14 cellular contexts compared by ENCODE assay signal in the genomic region with DNA sequence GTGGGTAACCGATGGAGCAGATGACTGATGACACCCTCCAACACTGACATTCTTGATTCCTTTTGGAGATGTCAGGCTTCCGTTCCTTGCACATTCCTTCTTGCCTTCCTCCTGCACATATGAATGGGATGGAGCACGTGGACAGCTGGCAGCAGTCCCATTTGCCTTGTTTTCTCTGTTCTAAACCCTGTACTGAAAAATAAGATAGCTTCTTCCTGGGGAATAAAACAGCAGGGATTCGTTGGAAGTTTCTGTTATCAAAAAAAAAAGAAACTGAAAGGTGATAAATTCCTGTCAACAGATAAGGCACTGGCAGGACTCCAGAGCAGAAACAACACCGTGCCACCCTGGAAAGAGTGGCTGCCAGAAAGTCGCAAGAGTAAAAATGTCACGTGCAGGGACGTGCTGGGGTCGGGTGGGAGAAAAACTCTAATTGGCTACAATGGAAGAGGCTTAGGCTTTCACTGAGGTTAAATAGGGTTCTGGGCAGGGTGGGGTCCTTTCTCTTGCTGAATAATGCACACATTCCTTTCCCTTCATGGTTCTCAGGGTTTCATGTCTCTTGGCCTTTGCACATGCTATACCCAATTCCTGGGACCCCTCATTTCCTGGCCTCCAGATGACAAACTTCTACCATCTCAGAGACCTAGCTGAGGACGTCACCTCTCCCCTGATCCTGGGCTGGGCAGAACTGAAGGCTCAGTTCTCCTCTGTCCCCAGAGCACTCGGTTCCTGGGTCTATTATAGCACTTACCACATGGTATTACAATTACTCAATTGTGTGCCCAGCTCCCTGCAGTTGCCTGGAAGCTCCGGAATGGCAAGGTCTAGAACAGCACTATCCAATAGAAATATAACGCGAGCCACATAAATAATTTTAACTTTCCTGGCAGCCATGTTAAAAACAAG. TPM values are rescaled to one million over a fixed set of nuclear protein-coding genes. Genes with fewer than 3 reads are reported as not detected.
DNase-seq lines count a peak whose midpoint lies in the region; ATAC-seq and TF ChIP-seq lines count a peak whose summit lies in the region.
"Had no signal": no experiment of that assay in that cellular context is flagged by ENCODE, and none has a peak within 500 bp of the region (broad histone marks: within the 10 kb centered on the region; RNA-seq: fewer than 3 reads in every experiment).

No MANE protein-coding gene starts in this region.

- peak overlapping the region; percentile 21 for H3K4me2 ChIP-seq in parathyroid adenoma (ENCODE audit: low read length)
- no peak overlapping the region for H3K4me2 ChIP-seq in mammary epithelial cell (ENCODE audit: insufficient read depth, low read depth, low read length)

- H3K9me3 ChIP-seq in parathyroid adenoma (ENCODE audit: control insufficient read depth, low read length) (no peaks in the 10 kb centered on the region), mammary epithelial cell (replicated peaks; ENCODE audit: insufficient read depth, low read length) (no peaks in the 10 kb centered on the region)
- H3K9me3 ChIP-seq: BLaER1 treated with 17β-estradiol and CSF1 and Interleukin-3, amounts not matched to agents 10 nM and 100 nM had no signal

- no peak overlapping the region for H3K9ac ChIP-seq in parathyroid adenoma
- no peak overlapping the region for H3K9ac ChIP-seq in mammary epithelial cell (ENCODE audit: insufficient read depth, low read length)
- H3K9ac ChIP-seq: BLaER1 treated with 17β-estradiol and CSF1 and Interleukin-3, amounts not matched to agents 10 nM and 100 nM; GM23248 had no signal

- TF ChIP-seq CTCF in parathyroid adenoma (IDR thresholded peaks at IDR 0.05) (no peak), mammary epithelial cell (conservative IDR thresholded peaks at IDR 0.05 in 1 of 2, IDR thresholded peaks at IDR 0.05 in 1 of 2; ENCODE audit: extremely low read depth in 1 of 2, insufficient read depth in 1 of 2, low read depth in 1 of 2, low read length in 2 of 2) (no peak)

- peak; percentile 45 to 51 for ATAC-seq in left cardiac atrium
- ATAC-seq in HG03354 (IDR thresholded peaks at IDR 0.05; ENCODE audit: poor library complexity, severe bottlenecking, unreplicated experiment), result no peak
- ATAC-seq in HG02798 (IDR thresholded peaks at IDR 0.05; ENCODE audit: poor library complexity, unreplicated experiment), result no peak

- WGBS in mammary epithelial cell (ENCODE audit: low coverage, missing lambda C conversion rate), result 72% methylated on average over 13 of the region's 14 CpGs

- no peaks in the 10 kb centered on the region for H3K36me3 ChIP-seq in parathyroid adenoma (ENCODE audit: control insufficient read depth, insufficient read depth, low read length)
- no peaks in the 10 kb centered on the region for H3K36me3 ChIP-seq in mammary epithelial cell (ENCODE audit: insufficient read depth, low read length)
- H3K36me3 ChIP-seq: BLaER1 treated with 17β-estradiol and CSF1 and Interleukin-3, amounts not matched to agents 10 nM and 100 nM had no signal

- in situ Hi-C loops in SK-MEL-5 (cut with HindIII; ENCODE audit: low pct_unique_long_range_greater_than_20kb, low sequenced_read_pairs) (no loop called here), mammary epithelial cell (cut with MboI; ENCODE audit: low sequenced_read_pairs in 2 of 2) (loop anchor here in 1 of 2 donors (10.0 kb wide), 1 partner anchor 371 kb away; no protein-coding TSS in a partner anchor)

- no peak overlapping the region for H2AFZ ChIP-seq in parathyroid adenoma
- no peak overlapping the region for H2AFZ ChIP-seq in mammary epithelial cell (ENCODE audit: low read depth, low read length)
- H2AFZ ChIP-seq: GM23248 had no signal

- DNase-seq in EL, result peak; percentile 28
- DNase-seq in SK-MEL-5 (ENCODE audit: low read depth, low spot score), result peak; percentile 59
- peak; percentile 70 for DNase-seq in left cardiac atrium
- no peak for DNase-seq in mammary epithelial cell
- DNase-seq in activated naive CD4-positive, alpha-beta T cell treated with Interleukin-2 at 50 U/mL for 16 hours, result no peak
- DNase-seq: KG1, NCI-H446, nephron progenitor cell had no signal

- dilution Hi-C loops in mammary epithelial cell (cut with HindIII; ENCODE audit: low sequenced_read_pairs), result no loop called here

- H3K27ac ChIP-seq in parathyroid adenoma, result no peak overlapping the region
- H3K27ac ChIP-seq in mammary epithelial cell (ENCODE audit: insufficient read depth, low read depth, low read length), result no peak overlapping the region
- H3K27ac ChIP-seq: BLaER1 treated with 17β-estradiol and CSF1 and Interleukin-3, amounts not matched to agents 10 nM and 100 nM; epithelial cell of prostate had no signal

- H4K20me1 ChIP-seq in mammary epithelial cell (ENCODE audit: insufficient read depth, low read length), result no peaks in the 10 kb centered on the region
- H4K20me1 ChIP-seq: BLaER1 treated with 17β-estradiol and CSF1 and Interleukin-3, amounts not matched to agents 10 nM and 100 nM had no signal

- H3K79me2 ChIP-seq in parathyroid adenoma (peaks cover 18% of the 10 kb centered on the region), mammary epithelial cell (ENCODE audit: insufficient read depth, low read length) (no peaks in the 10 kb centered on the region)

- H3K4me1 ChIP-seq in parathyroid adenoma, result peaks cover 33% of the 10 kb centered on the region
- no peaks in the 10 kb centered on the region for H3K4me1 ChIP-seq in mammary epithelial cell (ENCODE audit: insufficient read depth, low read length)

- H3K4me3 ChIP-seq in parathyroid adenoma (ENCODE audit: low read depth, low read length) (peak overlapping the region; percentile 3), mammary epithelial cell (replicated peaks in 1 of 3; ENCODE audit: insufficient read depth in 1 of 3, low read depth in 2 of 3, low read length in 3 of 3) (no peak overlapping the region)
- H3K4me3 ChIP-seq: BLaER1 treated with 17β-estradiol and CSF1 and Interleukin-3, amounts not matched to agents 10 nM and 100 nM; GM23248 had no signal

- no TSS peak for BruUV-seq in mammary epithelial cell (replicated peaks; lab: Mats Ljungman, UMichigan)

- no peaks in the 10 kb centered on the region for H3K27me3 ChIP-seq in parathyroid adenoma (ENCODE audit: control insufficient read depth, insufficient read depth, low read length)
- no peaks in the 10 kb centered on the region for H3K27me3 ChIP-seq in mammary epithelial cell (ENCODE audit: insufficient read depth, low read length)

- CTCF ChIA-PET in mammary epithelial cell (lab: Charles Lee; ENCODE audit: low non-redundant PET), result no interaction called here

- intact Hi-C loops in left cardiac atrium (cut with DNase I) (loop anchor here in 1 of 2 donors (10.0 kb wide), 1 partner anchor 199 kb away; no protein-coding TSS in a partner anchor), mammary epithelial cell (cut with micrococcal nuclease) (no loop called here)

RNA-seq across cellular contexts. Expression of gene NUAK1, which starts 7.0 kb away (rescaled TPM):
- total RNA-seq in SK-MEL-5 (2014; rRNA removed; shearing (Covaris generic)), result 0.63 and 0.69 TPM in 2 replicates
- polyA plus RNA-seq in SK-MEL-5 (2015; cell fraction: cytosol; rRNA removed), result 2.1 TPM in 2 replicates
- polyA plus RNA-seq in SK-MEL-5 (2015; cell fraction: nucleus; rRNA removed), result 0.95 and 2.2 TPM in 2 replicates
- total RNA-seq in left cardiac atrium, result 10 to 100 TPM; 20.4 to 40.1 TPM
- total RNA-seq in mammary epithelial cell, result 10 to 100 TPM; 12.5 to 39.8 TPM
- polyA plus RNA-seq in mammary epithelial cell, result 7.4 TPM
- 21.2 TPM for polyA minus RNA-seq in mammary epithelial cell

Comparison
In these comparisons a context has a peak if more than half of its experiments do, and no peak if none do; other contexts are left out.
1. DNase-seq: peak in EL (single experiment), SK-MEL-5 (single experiment) and left cardiac atrium (single experiment); none in mammary epithelial cell (single experiment) and activated naive CD4-positive, alpha-beta T cell treated with Interleukin-2 at 50 U/mL for 16 hours (single experiment).
2. ATAC-seq: peak in left cardiac atrium (2 of 2); none in HG03354 (single experiment) and HG02798 (single experiment).